In the genomic region with DNA sequence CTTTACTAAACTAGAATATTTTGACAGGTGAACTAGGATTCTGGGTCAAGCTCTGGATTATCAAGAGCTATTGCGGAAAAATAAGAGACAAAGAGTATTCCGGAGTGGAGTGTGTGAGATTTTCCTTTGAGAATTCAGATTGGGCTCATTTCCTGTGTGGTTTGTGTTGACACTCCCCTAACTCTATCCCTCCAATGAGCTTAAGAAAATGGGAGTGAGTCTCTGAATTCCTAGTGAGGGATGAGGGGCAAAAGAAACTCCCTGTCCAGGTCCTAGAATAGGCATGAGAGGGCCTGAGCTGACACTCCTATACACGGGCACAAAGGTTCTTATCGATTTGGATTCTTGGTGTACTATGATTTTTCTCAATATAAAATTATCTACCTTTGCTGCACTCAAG, we compare ENCODE assay signal across 27 cellular contexts. TPM values are rescaled to one million over a fixed set of nuclear protein-coding genes. Genes with fewer than 3 reads are reported as not detected.
"Had no signal": no experiment of that assay in that cellular context is flagged by ENCODE, and none has a peak within 500 bp of the region (broad histone marks: within the 10 kb centered on the region; RNA-seq: fewer than 3 reads in every experiment).

No MANE protein-coding gene starts in this region.

- H3K4me3 ChIP-seq: cardiac muscle cell, gastroesophageal sphincter, heart left ventricle, mucosa of descending colon, tibial nerve had no signal

- H3K36me3 ChIP-seq: cardiac muscle cell, gastroesophageal sphincter, heart left ventricle, tibial nerve, WERI-Rb-1 had no signal

- H3K36me3 Mint-ChIP-seq: activated naive CD8-positive, alpha-beta T cell treated with anti-CD3 and anti-CD28 coated beads for 36 hours; memory B cell; naive B cell had no signal

- H3K4me1 Mint-ChIP-seq: activated naive CD8-positive, alpha-beta T cell treated with anti-CD3 and anti-CD28 coated beads for 36 hours; activated T-helper 17 cell treated with anti-CD3 and anti-CD28 coated beads, Interleukin-2, amount 50 U/mL, for 72 hours; memory B cell; naive B cell; neural crest cell had no signal

- H3K27me3 ChIP-seq: tibial nerve had no signal

- ATAC-seq: activated CD8-positive, alpha-beta T cell treated with anti-CD3 and anti-CD28 coated beads for 36 hours; activated T-helper 17 cell treated with anti-CD3 and anti-CD28 coated beads, Interleukin-2, amount 50 U/mL, for 72 hours; esophagus mucosa; gastroesophageal sphincter; heart left ventricle; mucosa of descending colon; stimulated activated naive CD8-positive, alpha-beta T cell treated with anti-CD3 and anti-CD28 coated beads, Interleukin-15, Interleukin-2, amounts not matched to agents 100 U/mL and 50 U/mL, for 24 hours had no signal

- DNase-seq: activated CD4-positive, alpha-beta T cell treated with anti-CD3 and anti-CD28 coated beads for 48 hours; activated CD8-positive, alpha-beta T cell treated with anti-CD3 and anti-CD28 coated beads for 36 hours; activated naive CD4-positive, alpha-beta T cell; activated naive CD8-positive, alpha-beta T cell treated with anti-CD3 and anti-CD28 coated beads for 36 hours; activated T-cell treated with anti-CD3 and anti-CD28 coated beads, Interleukin-2, amount 50 U/mL, for 1 hour; amniotic stem cell; effector CD8-positive, alpha-beta T cell; heart left ventricle; mucosa of descending colon; naive B cell; stimulated activated CD4-positive, alpha-beta T cell treated with anti-CD3 and anti-CD28 coated beads, Interleukin-2, amount 100 ng/mL, for 24 hours; stimulated activated naive CD8-positive, alpha-beta T cell treated with anti-CD3 and anti-CD28 coated beads, Interleukin-15, Interleukin-2, amounts not matched to agents 100 U/mL and 50 U/mL, for 24 hours; substantia nigra; WERI-Rb-1 had no signal

- H3K4me1 ChIP-seq: gastroesophageal sphincter had no signal

- H3K27ac Mint-ChIP-seq: activated CD8-positive, alpha-beta T cell treated with anti-CD3 and anti-CD28 coated beads for 36 hours; activated naive CD8-positive, alpha-beta T cell treated with anti-CD3 and anti-CD28 coated beads for 36 hours; activated T-helper 17 cell treated with anti-CD3 and anti-CD28 coated beads, Interleukin-2, amount 50 U/mL, for 72 hours; dendritic cell treated with granulocyte-macrophage colony-stimulating factor and Interleukin-4, amounts not matched to agents 40 ng/mL and 50 ng/mL, for 4 days; memory B cell; naive B cell; progenitor cell of endocrine pancreas; T-helper 1 cell treated with Interleukin-12 subunit alpha and Interleukin-12 subunit beta and Interleukin-4 antibody, amounts not matched to agents 30 μg/mL and 1 μg/mL, for 36 hours had no signal

- H3K9me3 ChIP-seq: gastroesophageal sphincter, heart left ventricle, mucosa of descending colon, tibial nerve had no signal

- H3K27ac ChIP-seq: cardiac muscle cell, gastroesophageal sphincter, heart left ventricle, tibial nerve, WERI-Rb-1 had no signal

- H3K4me3 Mint-ChIP-seq: activated CD8-positive, alpha-beta T cell treated with anti-CD3 and anti-CD28 coated beads for 36 hours; activated naive CD8-positive, alpha-beta T cell treated with anti-CD3 and anti-CD28 coated beads for 36 hours; activated T-helper 17 cell treated with anti-CD3 and anti-CD28 coated beads, Interleukin-2, amount 50 U/mL, for 72 hours; dendritic cell treated with granulocyte-macrophage colony-stimulating factor and Interleukin-4, amounts not matched to agents 40 ng/mL and 50 ng/mL, for 4 days; memory B cell; naive B cell; neural crest cell; T-helper 1 cell treated with Interleukin-12 subunit alpha and Interleukin-12 subunit beta and Interleukin-4 antibody, amounts not matched to agents 30 μg/mL and 1 μg/mL, for 36 hours had no signal

- H3K9me3 Mint-ChIP-seq: activated CD8-positive, alpha-beta T cell treated with anti-CD3 and anti-CD28 coated beads for 36 hours; activated naive CD8-positive, alpha-beta T cell treated with anti-CD3 and anti-CD28 coated beads for 36 hours; activated T-helper 17 cell treated with anti-CD3 and anti-CD28 coated beads, Interleukin-2, amount 50 U/mL, for 72 hours; dendritic cell treated with granulocyte-macrophage colony-stimulating factor and Interleukin-4, amounts not matched to agents 40 ng/mL and 50 ng/mL, for 4 days; memory B cell; neural crest cell; T-helper 1 cell treated with Interleukin-12 subunit alpha and Interleukin-12 subunit beta and Interleukin-4 antibody, amounts not matched to agents 30 μg/mL and 1 μg/mL, for 36 hours had no signal

RNA-seq across cellular contexts. Expression of gene KLF14, which starts 10.2 kb away (rescaled TPM):
- total RNA-seq: activated CD8-positive, alpha-beta T cell treated with anti-CD3 and anti-CD28 coated beads for 36 hours; activated naive CD8-positive, alpha-beta T cell treated with anti-CD3 and anti-CD28 coated beads for 36 hours; activated T-helper 17 cell treated with anti-CD3 and anti-CD28 coated beads, Interleukin-2, amount 50 U/mL, for 72 hours; cardiac muscle cell; chondrocyte; esophagus mucosa; neural crest cell had no signal
- polyA plus RNA-seq: cardiac muscle cell, liver had no signal

RNA-seq across cellular contexts. Expression of gene TSGA13, which starts 37.4 kb away (rescaled TPM):
- total RNA-seq: activated CD8-positive, alpha-beta T cell treated with anti-CD3 and anti-CD28 coated beads for 36 hours; activated naive CD8-positive, alpha-beta T cell treated with anti-CD3 and anti-CD28 coated beads for 36 hours; activated T-helper 17 cell treated with anti-CD3 and anti-CD28 coated beads, Interleukin-2, amount 50 U/mL, for 72 hours; cardiac muscle cell; chondrocyte; esophagus mucosa; gastroesophageal sphincter; heart left ventricle; liver; mucosa of descending colon; neural crest cell; omental fat pad; progenitor cell of endocrine pancreas; tibial nerve had no signal
- polyA plus RNA-seq: cardiac muscle cell, heart left ventricle, liver had no signal
